ENCODE assay signal across 1 cellular context in the genomic region with DNA sequence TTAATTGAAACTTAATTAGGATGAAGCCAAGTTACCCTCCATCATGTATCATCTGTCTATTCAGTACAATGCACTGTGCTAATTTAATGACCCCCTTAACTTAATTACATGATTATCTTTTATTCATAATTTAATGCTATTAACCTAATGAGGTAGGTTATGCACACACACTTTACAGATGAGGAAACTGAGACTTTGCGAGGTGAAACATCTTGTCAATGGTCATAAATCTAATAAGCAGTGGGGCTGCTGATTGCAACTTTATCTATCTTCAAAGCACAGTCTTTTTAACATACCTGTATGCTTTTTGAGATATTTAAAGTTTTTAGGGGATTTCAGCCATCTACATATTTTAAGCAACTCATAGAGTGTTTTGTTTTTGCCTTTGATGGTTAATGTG.
TF ChIP-seq lines count a peak whose summit lies in the region.

No MANE protein-coding gene starts in this region.

TF ChIP-seq in WTC11, 78 proteins besides CTCF, POLR2A, EP300 and RAD21 (continued from another document):
- no peak for TF ChIP-seq ZNF416 (CRISPR knock-in tag; IDR thresholded peaks at IDR 0.05)
- TF ChIP-seq, protein P1, sequence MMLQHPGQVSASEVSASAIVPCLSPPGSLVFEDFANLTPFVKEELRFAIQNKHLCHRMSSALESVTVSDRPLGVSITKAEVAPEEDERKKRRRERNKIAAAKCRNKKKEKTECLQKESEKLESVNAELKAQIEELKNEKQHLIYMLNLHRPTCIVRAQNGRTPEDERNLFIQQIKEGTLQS (CRISPR knock-in tag; conservative IDR thresholded peaks at IDR 0.05), result no peak
- no peak for TF ChIP-seq TP53 (CRISPR knock-in tag; IDR thresholded peaks at IDR 0.05)
- TF ChIP-seq ZNF232 (CRISPR knock-in tag; IDR thresholded peaks at IDR 0.05), result no peak
- TF ChIP-seq FOXP1 (CRISPR knock-in tag; IDR thresholded peaks at IDR 0.05; ENCODE audit: borderline replicate concordance), result no peak
- no peak for TF ChIP-seq CBFB (CRISPR knock-in tag; IDR thresholded peaks at IDR 0.05; ENCODE audit: low read depth)
- no peak for TF ChIP-seq ESRRA (CRISPR knock-in tag; IDR thresholded peaks at IDR 0.05; ENCODE audit: borderline replicate concordance)
- TF ChIP-seq SOX15 (CRISPR knock-in tag; IDR thresholded peaks at IDR 0.05), result no peak
- TF ChIP-seq ZNF138 (CRISPR knock-in tag; conservative IDR thresholded peaks at IDR 0.05), result no peak
